ENCODE assay signal across 8 cellular contexts in genomic region chr7:21767300-21767900, GRCh38.
DNase-seq lines count a peak whose midpoint lies in the region; ATAC-seq and TF ChIP-seq lines count a peak whose summit lies in the region.

No MANE protein-coding gene starts in this region.

- no peaks in the 10 kb centered on the region for H3K36me3 ChIP-seq in Caco-2 (ENCODE audit: control insufficient read depth, insufficient read depth, low read length)
- no peaks in the 10 kb centered on the region for H3K36me3 ChIP-seq in spleen

- no TSS peak for BruUV-seq in Caco-2 (replicated peaks; lab: Mats Ljungman, UMichigan)

- POLR2A ChIA-PET in Caco-2 (lab: Charles Lee): interaction anchor here (0.5 kb wide), 2 partner anchors 507 to 1268 kb away, joined by 3 to 4 read pairs; no protein-coding TSS in a partner anchor
- POLR2A ChIA-PET in activated CD4-positive, alpha-beta memory T cell treated with anti-CD3 and anti-CD28 coated beads for 36 hours (lab: Charles Lee): no interaction called here

- CTCF ChIA-PET in Caco-2 (lab: Charles Lee): interaction anchor here (0.6 to 2.9 kb wide), 17 partner anchors 61 to 1622 kb away, joined by 3 to 30 read pairs (median 5); partner anchors contain the start of gene SP4
- CTCF ChIA-PET in activated CD4-positive, alpha-beta memory T cell treated with anti-CD3 and anti-CD28 coated beads for 36 hours (lab: Charles Lee): interaction anchor here (0.9 to 1.9 kb wide), 5 partner anchors 229 to 513 kb away, joined by 3 to 9 read pairs (median 3); no protein-coding TSS in a partner anchor

- H3K27me3 Mint-ChIP-seq in Caco-2 (ENCODE audit: insufficient read depth, unreplicated experiment): no peaks in the 10 kb centered on the region
- H3K27me3 Mint-ChIP-seq in activated CD4-positive, alpha-beta memory T cell treated with anti-CD3 and anti-CD28 coated beads for 36 hours: peaks cover 15% of the 10 kb centered on the region

- H3K27ac Mint-ChIP-seq in Caco-2 (ENCODE audit: unreplicated experiment): no peak overlapping the region
- H3K27ac Mint-ChIP-seq in activated CD4-positive, alpha-beta memory T cell treated with anti-CD3 and anti-CD28 coated beads for 36 hours: no peak overlapping the region

- no peaks in the 10 kb centered on the region for H3K36me3 Mint-ChIP-seq in Caco-2 (ENCODE audit: insufficient read depth, unreplicated experiment)
- no peaks in the 10 kb centered on the region for H3K36me3 Mint-ChIP-seq in activated CD4-positive, alpha-beta memory T cell treated with anti-CD3 and anti-CD28 coated beads for 36 hours

- peak; percentile 89 for ATAC-seq in GM19043 (IDR thresholded peaks at IDR 0.05; ENCODE audit: low read depth, unreplicated experiment)
- ATAC-seq in HG03439 (IDR thresholded peaks at IDR 0.05; ENCODE audit: unreplicated experiment): peak; percentile 78

- TF ChIP-seq POLR2A in spleen (IDR thresholded peaks at IDR 0.05): no peak

- H3K27ac ChIP-seq in spleen: no peak overlapping the region

- no peaks in the 10 kb centered on the region for H3K9me3 ChIP-seq in Caco-2
- H3K9me3 ChIP-seq in spleen: no peaks in the 10 kb centered on the region

- H3K4me3 ChIP-seq in Caco-2 (ENCODE audit: low read depth, low read length) (no peak overlapping the region), spleen (no peak overlapping the region)

- no peaks in the 10 kb centered on the region for H3K9me3 Mint-ChIP-seq in Caco-2 (ENCODE audit: unreplicated experiment)
- no peaks in the 10 kb centered on the region for H3K9me3 Mint-ChIP-seq in activated CD4-positive, alpha-beta memory T cell treated with anti-CD3 and anti-CD28 coated beads for 36 hours

- intact Hi-C loops in Caco-2 (cut with micrococcal nuclease; ENCODE audit: unreplicated experiment): loop anchor here (1.0 to 5.0 kb wide), 8 partner anchors 199 to 990 kb away; no protein-coding TSS in a partner anchor
- intact Hi-C loops in activated CD4-positive, alpha-beta memory T cell treated with anti-CD3 and anti-CD28 coated beads for 36 hours (cut with micrococcal nuclease): no loop called here
- intact Hi-C loops in spleen (cut with DNase I; ENCODE audit: low total_unique reads): no loop called here

- H3K27me3 ChIP-seq in Caco-2 (replicated peaks; ENCODE audit: control insufficient read depth, insufficient read depth, low read length): no peaks in the 10 kb centered on the region
- H3K27me3 ChIP-seq in spleen (replicated peaks in 1 of 7): peaks cover 0 to 18% (median 0%) of the 10 kb centered on the region in 7 donors

- WGBS in spleen, 5 donors: 28 to 33% (median 30%) methylated on average over 6 of the region's 6 CpGs

- peaks cover 24% of the 10 kb centered on the region for H3K4me1 Mint-ChIP-seq in Caco-2 (ENCODE audit: low read depth, unreplicated experiment)
- no peaks in the 10 kb centered on the region for H3K4me1 Mint-ChIP-seq in activated CD4-positive, alpha-beta memory T cell treated with anti-CD3 and anti-CD28 coated beads for 36 hours (ENCODE audit: low read depth)

- H3K4me1 ChIP-seq in Caco-2 (peaks cover 19% of the 10 kb centered on the region), spleen (no peaks in the 10 kb centered on the region)

- TF ChIP-seq CTCF in Caco-2 (IDR thresholded peaks at IDR 0.05; ENCODE audit: insufficient read depth in 1 of 2, low read depth in 1 of 2, low read length in 1 of 2, severe bottlenecking in 1 of 2, unreplicated experiment in 1 of 2) (peak; percentile 91 to 93), spleen (IDR thresholded peaks at IDR 0.05 in 8 of 11, conservative IDR thresholded peaks at IDR 0.05 in 3 of 11) (peak in 2 of 11 experiments; percentile 24 to 38)

- no peak overlapping the region for H3K4me3 Mint-ChIP-seq in Caco-2 (ENCODE audit: unreplicated experiment)
- no peak overlapping the region for H3K4me3 Mint-ChIP-seq in activated CD4-positive, alpha-beta memory T cell treated with anti-CD3 and anti-CD28 coated beads for 36 hours

- DNase-seq in Caco-2 (peak; percentile 83 to 91), NCI-H345 (lab: John Stamatoyannopoulos, UW) (peak; percentile 82), globus pallidus (ENCODE audit: low spot score) (peak; percentile 66), pulmonary artery endothelial cell (ENCODE audit: low read depth, low spot score) (peak; percentile 20), spleen (no peak)
- DNase-seq in activated CD4-positive, alpha-beta memory T cell treated with anti-CD3 and anti-CD28 coated beads for 36 hours: peak; percentile 35
